ENCODE assay signal across 2 cellular contexts in genomic region chr1:2652926-2653571, GRCh38. TPM values are rescaled to one million over a fixed set of nuclear protein-coding genes. Genes with fewer than 3 reads are reported as not detected.
"Had no signal": no experiment of that assay in that cellular context is flagged by ENCODE, and none has a peak within 500 bp of the region (broad histone marks: within the 10 kb centered on the region; RNA-seq: fewer than 3 reads in every experiment).

No MANE protein-coding gene starts in this region.

RNA-seq across cellular contexts. Expression of gene MMEL1, which starts 20.2 kb away (rescaled TPM):
- total RNA-seq: activated B cell treated with CpG ODN at 0.5 μM for 24 hours, SJSA1 had no signal
